10 cellular contexts compared by ENCODE assay signal in genomic region chr20:1870792-1871550, GRCh38. TPM values are rescaled to one million over a fixed set of nuclear protein-coding genes. Genes with fewer than 3 reads are reported as not detected.
DNase-seq lines count a peak whose midpoint lies in the region; ATAC-seq, FAIRE-seq and TF ChIP-seq lines count a peak whose summit lies in the region.
"Had no signal": no experiment of that assay in that cellular context is flagged by ENCODE, and none has a peak within 500 bp of the region (broad histone marks: within the 10 kb centered on the region; RNA-seq: fewer than 3 reads in every experiment).

No MANE protein-coding gene starts in this region.

- no peaks in the 10 kb centered on the region for H3K36me3 Mint-ChIP-seq in type B pancreatic cell
- H3K36me3 Mint-ChIP-seq in activated CD8-positive, alpha-beta memory T cell treated with anti-CD3 and anti-CD28 coated beads, Interleukin-2, amount 10 ng/mL, durations not matched to agents 7 days and 5 days, result no peaks in the 10 kb centered on the region

- TF ChIP-seq CTCF in type B pancreatic cell (conservative IDR thresholded peaks at IDR 0.05), result no peak
- no peak for TF ChIP-seq CTCF in D721Med (IDR thresholded peaks at IDR 0.05; ENCODE audit: insufficient read depth, missing control alignments)

- ATAC-seq in HG03108 (IDR thresholded peaks at IDR 0.05; ENCODE audit: unreplicated experiment), result peak; percentile 62
- no peak for ATAC-seq in activated CD8-positive, alpha-beta memory T cell treated with anti-CD3 and anti-CD28 coated beads, Interleukin-2, amount 10 ng/mL, durations not matched to agents 7 days and 5 days

- CTCF ChIA-PET in activated CD8-positive, alpha-beta memory T cell treated with anti-CD3 and anti-CD28 coated beads, Interleukin-2, amount 10 ng/mL, durations not matched to agents 7 days and 5 days (lab: Charles Lee), result no interaction called here

- peak; percentile 61 for DNase-seq in NCI-H748 (lab: John Stamatoyannopoulos, UW; ENCODE audit: unreplicated experiment)
- DNase-seq in NCI-H748 treated with DMSO at 0.1 percent for 48 hours (lab: John Stamatoyannopoulos, UW), result no peak
- peak; percentile 96 for DNase-seq in SIG-M5 treated with dmso at 0.1 percent for 504 hours (lab: John Stamatoyannopoulos, UW; ENCODE audit: unreplicated experiment)
- DNase-seq in type B pancreatic cell (ENCODE audit: extremely low spot score, unreplicated experiment), result peak; percentile 66
- DNase-seq in T1000 (lab: John Stamatoyannopoulos, UW), result no peak
- no peak for DNase-seq in activated CD8-positive, alpha-beta memory T cell treated with anti-CD3 and anti-CD28 coated beads, Interleukin-2, amount 10 ng/mL, durations not matched to agents 7 days and 5 days
- no peak for DNase-seq in D721Med (ENCODE audit: insufficient read length, low spot score)
- DNase-seq: activated CD8-positive, alpha-beta memory T cell treated with anti-CD3 and anti-CD28 coated beads for 24 hours had no signal

- H3K9me3 Mint-ChIP-seq in type B pancreatic cell, result no peaks in the 10 kb centered on the region
- H3K9me3 Mint-ChIP-seq in activated CD8-positive, alpha-beta memory T cell treated with anti-CD3 and anti-CD28 coated beads, Interleukin-2, amount 10 ng/mL, durations not matched to agents 7 days and 5 days (ENCODE audit: low read depth), result no peaks in the 10 kb centered on the region

- FAIRE-seq in D721Med (lab: Jason Lieb, UNC), result no peak
- FAIRE-seq: endothelial cell of umbilical vein had no signal

- H3K4me3 Mint-ChIP-seq in type B pancreatic cell, result no peak overlapping the region
- H3K4me3 Mint-ChIP-seq in activated CD8-positive, alpha-beta memory T cell treated with anti-CD3 and anti-CD28 coated beads, Interleukin-2, amount 10 ng/mL, durations not matched to agents 7 days and 5 days, result no peak overlapping the region

- peaks cover 6% of the 10 kb centered on the region for H3K27me3 Mint-ChIP-seq in type B pancreatic cell
- H3K27me3 Mint-ChIP-seq in activated CD8-positive, alpha-beta memory T cell treated with anti-CD3 and anti-CD28 coated beads, Interleukin-2, amount 10 ng/mL, durations not matched to agents 7 days and 5 days, result peaks cover 7% of the 10 kb centered on the region

- peaks cover 19% of the 10 kb centered on the region for H3K4me1 Mint-ChIP-seq in type B pancreatic cell (ENCODE audit: unreplicated experiment)
- no peaks in the 10 kb centered on the region for H3K4me1 Mint-ChIP-seq in activated CD8-positive, alpha-beta memory T cell treated with anti-CD3 and anti-CD28 coated beads, Interleukin-2, amount 10 ng/mL, durations not matched to agents 7 days and 5 days

- H3K27ac Mint-ChIP-seq in type B pancreatic cell, result no peak overlapping the region
- no peak overlapping the region for H3K27ac Mint-ChIP-seq in activated CD8-positive, alpha-beta memory T cell treated with anti-CD3 and anti-CD28 coated beads, Interleukin-2, amount 10 ng/mL, durations not matched to agents 7 days and 5 days

RNA-seq across cellular contexts. Expression of gene SIRPA, which starts 24.2 kb away (rescaled TPM):
- total RNA-seq in type B pancreatic cell (ENCODE audit: low replicate concordance), result 11.4 and 12.3 TPM in 2 replicates
- total RNA-seq in activated CD8-positive, alpha-beta memory T cell treated with anti-CD3 and anti-CD28 coated beads, Interleukin-2, amount 10 ng/mL, durations not matched to agents 7 days and 5 days, result not detected

Comparison
In these comparisons a context has a peak if more than half of its experiments do, and no peak if none do; other contexts are left out.
1. DNase-seq: peak in NCI-H748 (single experiment), SIG-M5 treated with dmso at 0.1 percent for 504 hours (single experiment) and type B pancreatic cell (single experiment); none in NCI-H748 treated with DMSO at 0.1 percent for 48 hours (single experiment), T1000 (single experiment), activated CD8-positive, alpha-beta memory T cell treated with anti-CD3 and anti-CD28 coated beads, Interleukin-2, amount 10 ng/mL, durations not matched to agents 7 days and 5 days (single experiment) and D721Med (single experiment).
2. RNA of gene SIRPA, which starts 24.2 kb away (total RNA-seq): 11.4 to 12.3 TPM in type B pancreatic cell; not detected in activated CD8-positive, alpha-beta memory T cell treated with anti-CD3 and anti-CD28 coated beads, Interleukin-2, amount 10 ng/mL, durations not matched to agents 7 days and 5 days; every median in the first group is over 10 times any median in the second.